In the genomic region with DNA sequence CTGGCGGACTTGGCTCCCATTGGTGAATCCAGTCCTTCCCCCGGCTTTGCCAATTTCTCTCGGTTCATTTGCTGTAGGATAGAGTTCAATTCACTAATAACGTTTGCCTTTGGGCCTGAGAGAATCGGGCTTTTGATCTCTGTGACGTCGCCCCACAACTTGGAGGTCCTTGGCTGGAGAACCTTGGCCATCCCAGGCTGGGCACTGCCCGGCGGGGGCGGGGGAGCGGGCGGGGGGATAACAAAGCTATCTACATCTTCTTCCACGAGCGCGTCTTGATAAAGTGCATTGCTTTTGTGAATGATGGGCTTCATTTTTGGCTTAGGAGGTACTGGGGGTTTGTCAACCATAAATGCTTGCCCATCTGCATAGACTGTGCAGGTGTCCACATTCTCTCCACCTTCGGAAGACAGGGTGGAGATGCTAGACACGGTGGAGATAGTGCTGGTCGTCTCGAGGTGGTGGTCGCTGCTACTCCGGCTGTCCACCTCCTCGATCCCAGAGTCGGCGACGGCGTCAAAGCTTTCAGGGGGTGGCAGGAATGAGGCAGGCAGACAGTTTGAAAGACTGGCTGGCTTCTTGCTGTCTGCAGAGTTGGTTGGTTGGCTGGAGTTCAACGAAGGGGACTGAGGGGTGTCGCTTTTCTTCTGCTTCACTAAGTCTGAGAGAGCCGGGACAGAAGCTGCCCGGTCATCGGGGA, we compare ENCODE assay signal across 24 cellular contexts.
DNase-seq lines count a peak whose midpoint lies in the region; ATAC-seq and TF ChIP-seq lines count a peak whose summit lies in the region.
"Had no signal": no experiment of that assay in that cellular context is flagged by ENCODE, and none has a peak within 500 bp of the region (broad histone marks: within the 10 kb centered on the region; RNA-seq: fewer than 3 reads in every experiment).

No MANE protein-coding gene starts in this region.

- H2BK12ac ChIP-seq in neuronal stem cell (ENCODE audit: low read length) = no peak overlapping the region

- H3K9me3 ChIP-seq in Caco-2 (0 out of 2 replicates have a peak, but pooled peaks cover 1% of the 10 kb centered on the region), neuronal stem cell (replicated peaks in 1 of 2; ENCODE audit: control insufficient read depth in 2 of 2, insufficient read depth in 1 of 2, low read depth in 1 of 2, low read length in 2 of 2) (peaks cover 2 to 5% of the 10 kb centered on the region in 2 donors), SK-N-SH (no peaks in the 10 kb centered on the region)
- H3K9me3 ChIP-seq: A549 had no signal

- H3K36me3 Mint-ChIP-seq in Caco-2 (ENCODE audit: insufficient read depth, unreplicated experiment) (peaks cover 65% of the 10 kb centered on the region), glutamatergic neuron (ENCODE audit: unreplicated experiment) (peaks cover 16% of the 10 kb centered on the region)
- H3K36me3 Mint-ChIP-seq: CD8-positive, alpha-beta T cell had no signal

- H3K79me1 ChIP-seq in neuronal stem cell (ENCODE audit: low read depth, low read length) = no peaks in the 10 kb centered on the region

- H3K23ac ChIP-seq in neuronal stem cell (ENCODE audit: low read depth, low read length, poor library complexity) = no peak overlapping the region

- H3K4me1 Mint-ChIP-seq in Caco-2 (ENCODE audit: low read depth, unreplicated experiment) (no peaks in the 10 kb centered on the region), glutamatergic neuron (ENCODE audit: low read depth, unreplicated experiment) (peaks cover 3% of the 10 kb centered on the region)
- H3K4me1 Mint-ChIP-seq: B cell had no signal

- DNase-seq in Right ventricle myocardium inferior (ENCODE audit: missing footprints) = peak; percentile 60
- no peak for DNase-seq in cardiac septum (ENCODE audit: low spot score)
- no peak for DNase-seq in Caco-2
- no peak for DNase-seq in glutamatergic neuron
- no peak for DNase-seq in neuronal stem cell (ENCODE audit: low spot score)
- DNase-seq in NCI-H2171 treated with DMSO at 0.1 percent for 48 hours (lab: John Stamatoyannopoulos, UW) = no peak
- DNase-seq in SK-N-SH = no peak
- no peak for DNase-seq in islet precursor cell
- DNase-seq: AML-193; CD4-positive, alpha-beta T cell; CD8-positive, alpha-beta T cell; DMS 273 treated with DMSO at 0.1 percent for 48 hours; DMS153; DMS53; DMS79; DND-41; EL; GDM1 had no signal

- H3K4me3 ChIP-seq in Caco-2 (ENCODE audit: low read depth, low read length) = no peak overlapping the region
- no peak overlapping the region for H3K4me3 ChIP-seq in neuronal stem cell (ENCODE audit: low read length in 2 of 2)
- no peak overlapping the region for H3K4me3 ChIP-seq in SK-N-SH (ENCODE audit: low read depth in 2 of 2, low read length in 1 of 2)
- H3K4me3 ChIP-seq: A549; BLaER1 treated with 17β-estradiol and CSF1 and Interleukin-3, amounts not matched to agents 10 nM and 100 nM; GM12878 had no signal

- H3K36me3 ChIP-seq in Caco-2 (ENCODE audit: control insufficient read depth, insufficient read depth, low read length) = no peaks in the 10 kb centered on the region
- peaks cover 1 to 81% of the 10 kb centered on the region in 2 donors for H3K36me3 ChIP-seq in neuronal stem cell (replicated peaks in 1 of 2; ENCODE audit: control insufficient read depth in 2 of 2, insufficient read depth in 2 of 2, low read length in 2 of 2)
- no peaks in the 10 kb centered on the region for H3K36me3 ChIP-seq in SK-N-SH (replicated peaks in 1 of 2; ENCODE audit: control insufficient read depth in 1 of 2, insufficient read depth in 2 of 2, low read length in 1 of 2)
- H3K36me3 ChIP-seq: BLaER1 treated with 17β-estradiol and CSF1 and Interleukin-3, amounts not matched to agents 10 nM and 100 nM had no signal

- no peak overlapping the region for H3K4me3 Mint-ChIP-seq in Caco-2 (ENCODE audit: unreplicated experiment)
- H3K4me3 Mint-ChIP-seq in glutamatergic neuron (ENCODE audit: unreplicated experiment) = no peak overlapping the region
- H3K4me3 Mint-ChIP-seq: B cell; CD4-positive, alpha-beta T cell; CD8-positive, alpha-beta T cell had no signal

- H3K27ac ChIP-seq in neuronal stem cell (replicated peaks; ENCODE audit: low read length) (no peak overlapping the region), SK-N-SH (ENCODE audit: low read depth in 2 of 2, low read length in 1 of 2) (no peak overlapping the region)
- H3K27ac ChIP-seq: 22Rv1; A549; BLaER1 treated with 17β-estradiol and CSF1 and Interleukin-3, amounts not matched to agents 10 nM and 100 nM; C4-2B had no signal

- no peak overlapping the region for H4K91ac ChIP-seq in neuronal stem cell (ENCODE audit: low read depth, low read length, poor library complexity)

- no peaks in the 10 kb centered on the region for H4K20me1 ChIP-seq in SK-N-SH (ENCODE audit: insufficient read depth)
- H4K20me1 ChIP-seq: BLaER1 treated with 17β-estradiol and CSF1 and Interleukin-3, amounts not matched to agents 10 nM and 100 nM had no signal

- H3K9ac ChIP-seq in neuronal stem cell (ENCODE audit: low read depth, low read length, poor library complexity) = no peak overlapping the region
- H3K9ac ChIP-seq in SK-N-SH = no peak overlapping the region
- H3K9ac ChIP-seq: BLaER1 treated with 17β-estradiol and CSF1 and Interleukin-3, amounts not matched to agents 10 nM and 100 nM had no signal

- TF ChIP-seq EP300 in SK-N-SH (IDR thresholded peaks at IDR 0.05; ENCODE audit: borderline replicate concordance in 1 of 2, low read depth in 1 of 2, low read length in 1 of 2) = no peak

- H2BK15ac ChIP-seq in neuronal stem cell (ENCODE audit: low read length) = no peak overlapping the region

- WGBS in neuronal stem cell (ENCODE audit: extremely low coverage in 2 of 2, insufficient read length in 2 of 2, insufficient replicate concordance in 1 of 2), 2 donors = no CpG with 5 or more reads among the region's 31 CpGs
- WGBS in SK-N-SH (ENCODE audit: low lambda C conversion rate) = 76% methylated on average over 31 of the region's 31 CpGs

- H4K8ac ChIP-seq in neuronal stem cell (ENCODE audit: low read depth, low read length) = no peak overlapping the region

- H3K4ac ChIP-seq in neuronal stem cell (ENCODE audit: low read length) = no peak overlapping the region

- no peak overlapping the region for H2AK5ac ChIP-seq in neuronal stem cell (ENCODE audit: low read depth, low read length)

- H3K27me3 ChIP-seq in Caco-2 (replicated peaks; ENCODE audit: control insufficient read depth, insufficient read depth, low read length) (no peaks in the 10 kb centered on the region), neuronal stem cell (ENCODE audit: control insufficient read depth in 3 of 3, insufficient read depth in 3 of 3, low read depth in 1 of 3, low read length in 3 of 3) (no peaks in the 10 kb centered on the region), SK-N-SH (ENCODE audit: insufficient read depth) (no peaks in the 10 kb centered on the region)
- H3K27me3 ChIP-seq: BLaER1 treated with 17β-estradiol and CSF1 and Interleukin-3, amounts not matched to agents 10 nM and 100 nM had no signal

- no peaks in the 10 kb centered on the region for H3K79me2 ChIP-seq in SK-N-SH (ENCODE audit: insufficient read depth)

- H3K14ac ChIP-seq in neuronal stem cell (ENCODE audit: low read length) = peak overlapping the region; percentile 25

- H3K27ac Mint-ChIP-seq in Caco-2 (ENCODE audit: unreplicated experiment) (no peak overlapping the region), glutamatergic neuron (ENCODE audit: unreplicated experiment) (peak overlapping the region; percentile 55)
- H3K27ac Mint-ChIP-seq: B cell; CD4-positive, alpha-beta T cell; CD8-positive, alpha-beta T cell had no signal

- H3K4me1 ChIP-seq in Caco-2 (no peaks in the 10 kb centered on the region; the same call in 1 of the 2 replicates), neuronal stem cell (ENCODE audit: control insufficient read depth in 2 of 2, insufficient read depth in 1 of 2, low read depth in 1 of 2, low read length in 2 of 2) (peaks cover 0 to 1% of the 10 kb centered on the region in 2 donors), SK-N-SH (ENCODE audit: control insufficient read depth in 1 of 2, insufficient read depth in 2 of 2, low read depth in 1 of 2, low read length in 1 of 2) (no peaks in the 10 kb centered on the region)

- no peak overlapping the region for H3K18ac ChIP-seq in neuronal stem cell (ENCODE audit: low read length)

- BruUV-seq in Caco-2 (replicated peaks; lab: Mats Ljungman, UMichigan) = TSS peak; percentile 5

- no peak overlapping the region for H2BK5ac ChIP-seq in neuronal stem cell (ENCODE audit: low read length)

- H3K27me3 Mint-ChIP-seq in Caco-2 (ENCODE audit: insufficient read depth, unreplicated experiment) (no peaks in the 10 kb centered on the region), glutamatergic neuron (ENCODE audit: unreplicated experiment) (peaks cover 5% of the 10 kb centered on the region)
- H3K27me3 Mint-ChIP-seq: CD4-positive, alpha-beta T cell had no signal

- POLR2A ChIA-PET in Caco-2 (lab: Charles Lee) = no interaction called here
- POLR2A ChIA-PET in SK-N-SH (lab: Yijun Ruan, JAX) = no interaction called here

- intact Hi-C loops in Right ventricle myocardium inferior (cut with DNase I) (no loop called here), cardiac septum (cut with DNase I) (no loop called here), Caco-2 (cut with micrococcal nuclease; ENCODE audit: unreplicated experiment) (no loop called here)

- CTCF ChIA-PET in Caco-2 (lab: Charles Lee) = no interaction called here
- CTCF ChIA-PET in SK-N-SH (lab: Yijun Ruan, JAX) = interaction anchor here (0.9 to 1.0 kb wide), 2 partner anchors 15 to 19 kb away, joined by 3 read pairs; no protein-coding TSS in a partner anchor

- TF ChIP-seq CTCF in Caco-2 (IDR thresholded peaks at IDR 0.05; ENCODE audit: insufficient read depth in 1 of 2, low read depth in 1 of 2, low read length in 1 of 2, severe bottlenecking in 1 of 2, unreplicated experiment in 1 of 2) (no peak), glutamatergic neuron (IDR thresholded peaks at IDR 0.05; ENCODE audit: partially characterized antibody, unreplicated experiment) (no peak), SK-N-SH (IDR thresholded peaks at IDR 0.05) (no peak)

- TF ChIP-seq RAD21 in SK-N-SH (IDR thresholded peaks at IDR 0.05; ENCODE audit: low read length) = no peak

- H3K9me2 ChIP-seq in SK-N-SH = no peaks in the 10 kb centered on the region

- H2BK120ac ChIP-seq in neuronal stem cell (ENCODE audit: low read depth, low read length) = no peak overlapping the region

- H3K4me2 ChIP-seq in neuronal stem cell (ENCODE audit: insufficient read depth, low read length, poor library complexity, severe bottlenecking) (no peak overlapping the region), SK-N-SH (no peak overlapping the region)
- H3K4me2 ChIP-seq: A549; BLaER1 treated with 17β-estradiol and CSF1 and Interleukin-3, amounts not matched to agents 10 nM and 100 nM had no signal

- ATAC-seq in Right ventricle myocardium inferior = no peak
- ATAC-seq: A549; CD8-positive, alpha-beta T cell; GM12878 had no signal

- H3K9me3 Mint-ChIP-seq in Caco-2 (ENCODE audit: unreplicated experiment) (no peaks in the 10 kb centered on the region), glutamatergic neuron (ENCODE audit: unreplicated experiment) (no peaks in the 10 kb centered on the region)
- H3K9me3 Mint-ChIP-seq: CD4-positive, alpha-beta T cell; CD8-positive, alpha-beta T cell had no signal

- H2AFZ ChIP-seq in neuronal stem cell (ENCODE audit: low read length) = no peak overlapping the region
- H2AFZ ChIP-seq in SK-N-SH (ENCODE audit: low read depth) = no peak overlapping the region

- H3F3A ChIP-seq in SK-N-SH (replicated peaks; ENCODE audit: insufficient read depth) = no peaks in the 10 kb centered on the region
